Comparison of ENCODE assay signal across 7 cellular contexts in the genomic region with DNA sequence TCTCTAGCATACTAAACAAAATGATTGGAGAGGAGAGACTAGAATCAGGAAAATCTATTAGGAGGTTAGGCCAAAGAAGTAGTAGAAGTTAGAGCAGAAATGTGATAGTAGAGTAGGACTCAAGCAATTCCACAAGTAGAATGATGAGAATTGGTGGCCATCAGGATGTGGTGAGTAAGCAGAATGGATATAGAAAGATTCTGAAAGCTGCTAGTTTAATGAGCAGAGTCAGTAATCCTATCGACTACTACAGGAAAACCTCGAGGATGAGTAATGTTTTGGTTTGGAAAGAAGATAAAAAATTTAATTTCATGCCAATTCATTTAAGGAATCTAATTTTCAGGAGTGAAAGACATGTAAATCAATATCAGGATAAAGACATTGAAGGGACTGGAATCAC.
"Had no signal": no experiment of that assay in that cellular context is flagged by ENCODE, and none has a peak within 500 bp of the region (broad histone marks: within the 10 kb centered on the region; RNA-seq: fewer than 3 reads in every experiment).

No MANE protein-coding gene starts in this region.

- H3K4me3 ChIP-seq: GM12878 had no signal

- DNase-seq: GDM1, GF-D8 had no signal

- FAIRE-seq: G401.6, GM12878, GM12892, GM18507, GM19239 had no signal

- ATAC-seq: GM12878 had no signal
